Comparison of ENCODE assay signal across 12 cellular contexts in the genomic region with DNA sequence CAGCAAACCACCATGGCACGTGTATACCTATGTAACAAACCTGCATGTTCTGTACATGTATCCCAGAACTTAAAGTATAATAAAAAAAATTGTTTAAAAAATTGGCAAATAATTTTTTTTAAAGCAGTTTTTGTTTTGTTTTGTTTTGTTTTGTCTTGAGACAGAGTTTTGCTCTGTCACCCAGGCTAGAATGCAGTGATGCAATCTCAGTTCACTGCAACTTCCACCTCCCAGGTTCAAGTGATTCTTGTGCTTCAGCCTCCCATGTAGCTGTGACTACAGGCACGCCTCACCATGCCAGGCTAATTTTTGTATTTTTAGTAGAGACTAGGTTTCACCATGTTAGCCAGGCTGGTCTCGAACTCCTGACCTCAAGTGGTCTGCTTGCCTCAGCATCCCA. TPM values are rescaled to one million over a fixed set of nuclear protein-coding genes. Genes with fewer than 3 reads are reported as not detected.
"Had no signal": no experiment of that assay in that cellular context is flagged by ENCODE, and none has a peak within 500 bp of the region (broad histone marks: within the 10 kb centered on the region; RNA-seq: fewer than 3 reads in every experiment).

No MANE protein-coding gene starts in this region.

RNA-seq across cellular contexts. Expression of a gene that starts 27.5 kb away (rescaled TPM):
- total RNA-seq: activated CD4-positive, alpha-beta memory T cell treated with anti-CD3 and anti-CD28 coated beads for 36 hours; activated CD4-positive, alpha-beta memory T cell treated with anti-CD3 and anti-CD28 coated beads, Interleukin-2, amount 10 ng/mL, durations not matched to agents 7 days and 5 days; activated CD4-positive, alpha-beta T cell treated with anti-CD3 and anti-CD28 coated beads for 36 hours; activated CD4-positive, alpha-beta T cell treated with anti-CD3 and anti-CD28 coated beads, Interleukin-2, amount 10 ng/mL, durations not matched to agents 24 days and 14 days; activated CD4-positive, alpha-beta T cell treated with anti-CD3 and anti-CD28 coated beads, Interleukin-2, amount 10 ng/mL, durations not matched to agents 7 days and 5 days; activated CD8-positive, alpha-beta memory T cell treated with anti-CD3 and anti-CD28 coated beads for 36 hours; activated CD8-positive, alpha-beta memory T cell treated with anti-CD3 and anti-CD28 coated beads, Interleukin-2, amount 10 ng/mL, durations not matched to agents 7 days and 5 days; activated CD8-positive, alpha-beta T cell treated with anti-CD3 and anti-CD28 coated beads for 36 hours; activated CD8-positive, alpha-beta T cell treated with anti-CD3 and anti-CD28 coated beads, Interleukin-2, amount 10 ng/mL, durations not matched to agents 7 days and 5 days; T-helper 1 cell treated with Interleukin-12 subunit alpha and Interleukin-12 subunit beta and Interleukin-4 antibody, amounts not matched to agents 30 ng/mL and 1 ng/mL, for 36 hours; T-helper 17 cell; T-helper 2 cell treated with Interferon-gamma antibody and Interleukin-4, amounts not matched to agents 100 ng/mL and 5 ng/mL, for 36 hours had no signal
